ENCODE assay signal across 1 cellular context in genomic region chr6:80280258-80281010, GRCh38.
TF ChIP-seq lines count a peak whose summit lies in the region.

No MANE protein-coding gene starts in this region.

TF ChIP-seq in GM12878, 131 proteins besides CTCF, POLR2A, EP300 and RAD21 (continued from another document and continues in another):
- no peak for TF ChIP-seq ZBTB11 (CRISPR knock-in tag; IDR thresholded peaks at IDR 0.05)
- no peak for TF ChIP-seq ZNF217 (IDR thresholded peaks at IDR 0.05)
- no peak for TF ChIP-seq ZZZ3 (IDR thresholded peaks at IDR 0.05; ENCODE audit: control insufficient read depth, insufficient read length, low read depth)
- peak; percentile 75; the same call in 1 of the 2 replicates for TF ChIP-seq RUNX3 (IDR thresholded peaks at IDR 0.05; ENCODE audit: low read length)
- TF ChIP-seq CBFB (IDR thresholded peaks at IDR 0.05; ENCODE audit: low read depth), result 0 out of 2 replicates have a peak, but pooled peaks have one; percentile 19
- no peak for TF ChIP-seq RBBP5 (conservative IDR thresholded peaks at IDR 0.05)
- no peak for TF ChIP-seq EGR1 (IDR thresholded peaks at IDR 0.05; ENCODE audit: borderline replicate concordance in 1 of 2, low read depth in 2 of 2, low read length in 2 of 2)
- TF ChIP-seq SUZ12 (IDR thresholded peaks at IDR 0.05; ENCODE audit: unreplicated experiment), result no peak
- TF ChIP-seq ZBTB33 (IDR thresholded peaks at IDR 0.05), result no peak
- TF ChIP-seq KAT2A (conservative IDR thresholded peaks at IDR 0.05; ENCODE audit: control insufficient read depth, low read depth, low read length), result no peak
- no peak for TF ChIP-seq HSF1 (IDR thresholded peaks at IDR 0.05; ENCODE audit: low read depth, low read length)
- TF ChIP-seq MTA3 (IDR thresholded peaks at IDR 0.05; ENCODE audit: borderline replicate concordance, low read length), result no peak
- TF ChIP-seq YBX1 (IDR thresholded peaks at IDR 0.05), result no peak
- TF ChIP-seq FOS (IDR thresholded peaks at IDR 0.05; ENCODE audit: borderline replicate concordance, extremely low read depth, insufficient read length), result no peak
- TF ChIP-seq MTA2 (IDR thresholded peaks at IDR 0.05; ENCODE audit: low read depth), result peak; percentile 29; the same call in 1 of the 2 replicates
- TF ChIP-seq ESRRA (IDR thresholded peaks at IDR 0.05; ENCODE audit: low read length), result no peak
- no peak for TF ChIP-seq MLLT1 (IDR thresholded peaks at IDR 0.05)
- TF ChIP-seq HDAC2 (IDR thresholded peaks at IDR 0.05), result no peak
- TF ChIP-seq YY1 (IDR thresholded peaks at IDR 0.05; ENCODE audit: low read depth, low read length), result no peak
- no peak for TF ChIP-seq ATF2 (IDR thresholded peaks at IDR 0.05; ENCODE audit: low read length)
- 0 out of 2 replicates have a peak, but pooled peaks have one; percentile 43 for TF ChIP-seq MEF2A (IDR thresholded peaks at IDR 0.05; ENCODE audit: insufficient read depth, low read depth, low read length)
- TF ChIP-seq CHD4 (IDR thresholded peaks at IDR 0.05), result no peak
- peak; percentile 76; the same call in 1 of the 2 replicates for TF ChIP-seq FOXM1 (IDR thresholded peaks at IDR 0.05; ENCODE audit: low read depth, low read length)
- no peak for TF ChIP-seq NRF1 (conservative IDR thresholded peaks at IDR 0.05; ENCODE audit: low read depth, low read length)
- TF ChIP-seq PRDM15 (CRISPR knock-in tag; IDR thresholded peaks at IDR 0.05), result no peak
- TF ChIP-seq RCOR1 (conservative IDR thresholded peaks at IDR 0.05; ENCODE audit: low read depth, low read length), result no peak
- no peak for TF ChIP-seq ATF7 (IDR thresholded peaks at IDR 0.05; ENCODE audit: low read depth)
- TF ChIP-seq CBX5 (IDR thresholded peaks at IDR 0.05; ENCODE audit: low read depth), result no peak
- no peak for TF ChIP-seq NR2F1 (conservative IDR thresholded peaks at IDR 0.05)
- no peak for TF ChIP-seq HDGF (IDR thresholded peaks at IDR 0.05)
- no peak for TF ChIP-seq CHD1 (IDR thresholded peaks at IDR 0.05; ENCODE audit: low read depth, low read length)
- TF ChIP-seq STAT1 (conservative IDR thresholded peaks at IDR 0.05), result no peak
- TF ChIP-seq ZNF24 (IDR thresholded peaks at IDR 0.05), result no peak
- TF ChIP-seq JUND (IDR thresholded peaks at IDR 0.05; ENCODE audit: low read depth, low read length), result no peak
- no peak for TF ChIP-seq USF2 (IDR thresholded peaks at IDR 0.05; ENCODE audit: borderline replicate concordance, low read depth, low read length)
- TF ChIP-seq NBN (IDR thresholded peaks at IDR 0.05), result no peak
- TF ChIP-seq REST (IDR thresholded peaks at IDR 0.05; ENCODE audit: low read depth, low read length), result no peak
- 0 out of 4 replicates have a peak, but pooled peaks of 1 of the 2 experiments have one; percentile 21 for TF ChIP-seq ETV6 (conservative IDR thresholded peaks at IDR 0.05 in 1 of 2, IDR thresholded peaks at IDR 0.05 in 1 of 2; ENCODE audit: borderline replicate concordance in 1 of 2, low read depth in 1 of 2)
- no peak for TF ChIP-seq CBX3 (IDR thresholded peaks at IDR 0.05; ENCODE audit: borderline replicate concordance, low read depth)
- no peak for TF ChIP-seq CEBPZ (IDR thresholded peaks at IDR 0.05; ENCODE audit: low read depth, low read length)
